11 cellular contexts compared by ENCODE assay signal in genomic region chr3:52443268-52443610, GRCh38. TPM values are rescaled to one million over a fixed set of nuclear protein-coding genes. Genes with fewer than 3 reads are reported as not detected.
"Had no signal": no experiment of that assay in that cellular context is flagged by ENCODE, and none has a peak within 500 bp of the region (broad histone marks: within the 10 kb centered on the region; RNA-seq: fewer than 3 reads in every experiment).

No MANE protein-coding gene starts in this region.

- H3K4me3 ChIP-seq: body of pancreas, pancreas, SJCRH30 had no signal

- H3K27me3 ChIP-seq: body of pancreas, pancreas, SJCRH30 had no signal

- DNase-seq: activated CD4-positive, CD25-positive, alpha-beta regulatory T cell; activated T-cell treated with anti-CD3 and anti-CD28 coated beads, Interleukin-2, amount 50 U/mL, for 1 hour; amniotic stem cell; body of pancreas; kidney; nephron progenitor cell; pancreas; SJCRH30; trophoblast cell had no signal

- H3K4me1 ChIP-seq: SJCRH30 had no signal

- FAIRE-seq: kidney, pancreas had no signal

- H3K36me3 ChIP-seq: pancreas, SJCRH30 had no signal

- H3K9me3 ChIP-seq: body of pancreas, pancreas, SJCRH30 had no signal

- ATAC-seq: body of pancreas; pancreas; stimulated activated effector memory CD8-positive, alpha-beta T cell treated with anti-CD3 and anti-CD28 coated beads, Interleukin-12 subunit alpha, Interleukin-12 subunit beta, amount 100 ng/mL, for 72 hours had no signal

- H3K27ac ChIP-seq: body of pancreas, pancreas, SJCRH30 had no signal

RNA-seq across cellular contexts. Expression of gene SEMA3G, which starts 1.7 kb away (rescaled TPM):
- total RNA-seq: fibroblast of villous mesenchyme had no signal
